In genomic region chr4:119750771-119751170, GRCh38 we compare ENCODE assay signal across 20 cellular contexts.
DNase-seq lines count a peak whose midpoint lies in the region; ATAC-seq and TF ChIP-seq lines count a peak whose summit lies in the region.
"Had no signal": no experiment of that assay in that cellular context is flagged by ENCODE, and none has a peak within 500 bp of the region (broad histone marks: within the 10 kb centered on the region; RNA-seq: fewer than 3 reads in every experiment).

No MANE protein-coding gene starts in this region.

- DNase-seq in EL (peak; percentile 42), T1000 (lab: John Stamatoyannopoulos, UW) (peak; percentile 27), fibroblast of the aortic adventitia (ENCODE audit: low read depth) (peak; percentile 96), gastrocnemius medialis (no peak), natural killer cell (no peak), NCI-H1105 treated with DMSO at 0.1 percent for 48 hours (lab: John Stamatoyannopoulos, UW) (no peak)
- DNase-seq: activated CD4-positive, alpha-beta T cell treated with anti-CD3 and anti-CD28 coated beads for 1 hour; activated gamma-delta T cell treated with Interleukin-2 at 50 U/mL for 16 hours; AML-193; body of pancreas; Caco-2; effector CD4-positive, alpha-beta T cell; naive B cell; NCI-H146; NCI-H446 had no signal

- H3K27me3 ChIP-seq in gastrocnemius medialis = no peaks in the 10 kb centered on the region
- H3K27me3 ChIP-seq: body of pancreas had no signal

- H3K27ac Mint-ChIP-seq in natural killer cell = no peak overlapping the region
- H3K27ac Mint-ChIP-seq: stimulated activated naive CD8-positive, alpha-beta T cell treated with anti-CD3 and anti-CD28 coated beads, Interleukin-15, Interleukin-2, amounts not matched to agents 100 ng/mL and 50 ng/mL, for 24 hours; T-helper 2 cell treated with Interferon-gamma antibody and Interleukin-4, amounts not matched to agents 5 μg/mL and 100 μg/mL, for 36 hours had no signal

- TF ChIP-seq CTCF in fibroblast of the aortic adventitia (IDR thresholded peaks at IDR 0.05; ENCODE audit: insufficient read depth, low read length) (no peak), gastrocnemius medialis (IDR thresholded peaks at IDR 0.05 in 4 of 5, conservative IDR thresholded peaks at IDR 0.05 in 1 of 5) (no peak), natural killer cell (IDR thresholded peaks at IDR 0.05) (no peak)

- H3K36me3 ChIP-seq in gastrocnemius medialis = no peaks in the 10 kb centered on the region
- H3K36me3 ChIP-seq: HAP-1 had no signal

- no peak for TF ChIP-seq POLR2A in gastrocnemius medialis (IDR thresholded peaks at IDR 0.05)

- peaks cover 2 to 4% of the 10 kb centered on the region in 2 donors for H3K9me3 Mint-ChIP-seq in natural killer cell
- H3K9me3 Mint-ChIP-seq: naive B cell; stimulated activated naive CD8-positive, alpha-beta T cell treated with anti-CD3 and anti-CD28 coated beads, Interleukin-15, Interleukin-2, amounts not matched to agents 100 ng/mL and 50 ng/mL, for 24 hours; T-helper 2 cell treated with Interferon-gamma antibody and Interleukin-4, amounts not matched to agents 5 μg/mL and 100 μg/mL, for 36 hours had no signal

- H3K27me3 Mint-ChIP-seq in natural killer cell (ENCODE audit: low read depth in 2 of 2) = no peaks in the 10 kb centered on the region
- H3K27me3 Mint-ChIP-seq: stimulated activated naive CD8-positive, alpha-beta T cell treated with anti-CD3 and anti-CD28 coated beads, Interleukin-15, Interleukin-2, amounts not matched to agents 100 ng/mL and 50 ng/mL, for 24 hours had no signal

- peaks cover 18 to 23% of the 10 kb centered on the region in 2 donors for H3K4me1 ChIP-seq in gastrocnemius medialis
- H3K4me1 ChIP-seq: body of pancreas, Caco-2 had no signal

- H3K4me3 Mint-ChIP-seq in natural killer cell = no peak overlapping the region
- H3K4me3 Mint-ChIP-seq: naive B cell; stimulated activated naive CD8-positive, alpha-beta T cell treated with anti-CD3 and anti-CD28 coated beads, Interleukin-15, Interleukin-2, amounts not matched to agents 100 ng/mL and 50 ng/mL, for 24 hours; T-helper 2 cell treated with Interferon-gamma antibody and Interleukin-4, amounts not matched to agents 5 μg/mL and 100 μg/mL, for 36 hours had no signal

- intact Hi-C loops in gastrocnemius medialis (cut with DNase I; ENCODE audit: low total_unique reads) (no loop called here), natural killer cell (cut with micrococcal nuclease) (no loop called here)

- no peaks in the 10 kb centered on the region for H3K4me1 Mint-ChIP-seq in natural killer cell
- H3K4me1 Mint-ChIP-seq: naive B cell had no signal

- no peaks in the 10 kb centered on the region for H3K36me3 Mint-ChIP-seq in natural killer cell
- H3K36me3 Mint-ChIP-seq: naive B cell had no signal

- no peaks in the 10 kb centered on the region for H3K9me3 ChIP-seq in gastrocnemius medialis
- H3K9me3 ChIP-seq: body of pancreas, Caco-2, HAP-1 had no signal

- in situ Hi-C loops in gastrocnemius medialis (cut with MboI; ENCODE audit: low sequenced_read_pairs in 4 of 4) = no loop called here

- H3K4me3 ChIP-seq in fibroblast of the aortic adventitia (ENCODE audit: low read depth, low read length) = no peak overlapping the region
- H3K4me3 ChIP-seq in gastrocnemius medialis = no peak overlapping the region
- H3K4me3 ChIP-seq: body of pancreas, HAP-1 had no signal

- ATAC-seq in gastrocnemius medialis (peak in 1 of 2 donors; percentile 36), HG03039 (IDR thresholded peaks at IDR 0.05; ENCODE audit: unreplicated experiment) (no peak), GM21528 (IDR thresholded peaks at IDR 0.05; ENCODE audit: low FRiP score, unreplicated experiment) (no peak), natural killer cell (no peak)
- ATAC-seq: body of pancreas had no signal

- H3K27ac ChIP-seq in gastrocnemius medialis = peak overlapping the region in 3 of 4 donors; percentile 35 to 53 (median 49)
- H3K27ac ChIP-seq: body of pancreas had no signal

Comparison
In these comparisons a context has a peak if more than half of its experiments do, and no peak if none do; other contexts are left out.
1. DNase-seq: peak in EL (single experiment), T1000 (single experiment) and fibroblast of the aortic adventitia (single experiment); none in gastrocnemius medialis (0 of 2), natural killer cell (single experiment) and NCI-H1105 treated with DMSO at 0.1 percent for 48 hours (single experiment).